ENCODE assay signal across 8 cellular contexts in the genomic region with DNA sequence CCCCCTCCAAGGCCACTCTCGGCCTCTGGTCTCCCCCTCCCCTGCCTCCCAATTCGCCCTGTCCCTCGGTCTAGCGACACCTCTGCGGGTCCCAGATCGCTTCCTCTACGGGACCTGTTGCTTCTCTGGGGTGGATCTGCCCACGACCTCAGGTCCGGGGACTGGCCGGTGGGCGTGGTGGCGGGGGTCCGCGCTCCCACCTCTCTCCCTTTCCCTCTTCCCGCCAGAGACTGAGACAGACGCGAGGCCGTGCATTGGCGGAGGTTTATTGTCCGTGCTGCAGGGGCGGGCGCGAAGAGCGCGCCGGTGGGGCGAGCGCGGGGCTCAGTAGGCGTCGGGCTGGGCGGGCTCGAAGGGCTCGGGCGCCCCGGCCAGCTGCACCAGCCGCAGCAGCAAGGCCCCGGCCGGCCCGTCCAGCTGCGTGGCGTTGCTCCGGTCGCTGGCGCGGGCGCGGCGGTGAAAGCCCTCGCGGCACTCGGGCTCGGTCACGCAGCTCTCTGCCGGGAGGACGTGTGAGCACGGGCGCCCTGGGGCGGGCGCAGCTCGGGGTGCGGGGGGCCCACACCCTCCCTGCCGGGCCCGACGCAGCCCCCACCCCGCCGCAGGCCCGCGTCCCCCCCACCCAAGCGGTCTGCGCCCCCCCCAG. TPM values are rescaled to one million over a fixed set of nuclear protein-coding genes. Genes with fewer than 3 reads are reported as not detected.
A peak's percentile ranks its signal among the peaks of the same experiment; 100 is the strongest.
DNase-seq lines count a peak whose midpoint lies in the region; ATAC-seq and TF ChIP-seq lines count a peak whose summit lies in the region.

No MANE protein-coding gene starts in this region.

- H3K4me1 ChIP-seq in right cardiac atrium (ENCODE audit: control insufficient read depth, insufficient read depth, low read length) (no peaks in the 10 kb centered on the region), ovary (ENCODE audit: insufficient read depth) (peaks cover 8% of the 10 kb centered on the region)

- POLR2A ChIA-PET in WTC11 (lab: Charles Lee) = interaction anchor here (1.1 kb wide), 1 partner anchor 9 kb away, joined by 4 read pairs; no protein-coding TSS in a partner anchor

- peak overlapping the region; percentile 27 for H3K4me3 ChIP-seq in right cardiac atrium (ENCODE audit: low read length)
- peak overlapping the region in 6 of 7 experiments; percentile 1 to 37 (median 19) for H3K4me3 ChIP-seq in skin epidermis
- no peak overlapping the region for H3K4me3 ChIP-seq in ovary

- no peak for TF ChIP-seq EP300 in ovary (IDR thresholded peaks at IDR 0.05)

- CTCF ChIA-PET in WTC11 (lab: Charles Lee) = interaction anchor here (1.0 to 1.5 kb wide), 2 partner anchors 13 to 234 kb away, joined by 5 read pairs; no protein-coding TSS in a partner anchor

- H3K4me1 Mint-ChIP-seq in WTC11 = peaks cover 7% of the 10 kb centered on the region; the same call in 1 of the 2 replicates

- no peaks in the 10 kb centered on the region for H3K27me3 ChIP-seq in right cardiac atrium (ENCODE audit: control insufficient read depth, insufficient read depth)
- no peaks in the 10 kb centered on the region for H3K27me3 ChIP-seq in ovary

- peak overlapping the region; percentile 64 for H3K4me3 Mint-ChIP-seq in WTC11

- peaks cover 59% of the 10 kb centered on the region for H3K27me3 Mint-ChIP-seq in WTC11 (ENCODE audit: low read depth)

- no peaks in the 10 kb centered on the region for H3K9me3 ChIP-seq in right cardiac atrium (ENCODE audit: control insufficient read depth, low read length)
- no peaks in the 10 kb centered on the region for H3K9me3 ChIP-seq in ovary

- H3K27ac Mint-ChIP-seq in WTC11 = no peak overlapping the region

- no peak for TF ChIP-seq POLR2A in ovary (IDR thresholded peaks at IDR 0.05)

- H3K36me3 Mint-ChIP-seq in WTC11 = no peaks in the 10 kb centered on the region

- TF ChIP-seq CTCF in WTC11 (IDR thresholded peaks at IDR 0.05) (no peak), ovary (IDR thresholded peaks at IDR 0.05) (no peak)

- peak; percentile 29 for ATAC-seq in WTC11
- peak; percentile 19 for ATAC-seq in right cardiac atrium

- H3K27ac ChIP-seq in right cardiac atrium (ENCODE audit: low read length) = no peak overlapping the region
- H3K27ac ChIP-seq in skin epidermis = no peak overlapping the region
- H3K27ac ChIP-seq in ovary = no peak overlapping the region

- H3K9me3 Mint-ChIP-seq in WTC11 = no peaks in the 10 kb centered on the region

- 3% methylated on average over 70 of the region's 71 CpGs for WGBS in right cardiac atrium
- WGBS in ovary, 3 donors = 4 to 9% (median 6%) methylated on average over 41 to 71 of the region's 71 CpGs

- DNase-seq in NCI-H146 (lab: John Stamatoyannopoulos, UW) (peak; percentile 47), NCI-H146 treated with DMSO at 0.1 percent for 48 hours (lab: John Stamatoyannopoulos, UW; ENCODE audit: unreplicated experiment) (no peak), WTC11 (ENCODE audit: low spot score) (peak; percentile 24), right cardiac atrium (peak in 2 of 3 donors; percentile 56 to 57), NCI-H2107 (lab: John Stamatoyannopoulos, UW) (no peak), ovary (no peak)
- no peak for DNase-seq in effector CD8-positive, alpha-beta T cell (lab: John Stamatoyannopoulos, UW)

- intact Hi-C loops in right cardiac atrium (cut with DNase I) = no loop called here
- intact Hi-C loops in ovary (cut with DNase I) = no loop called here

- no peaks in the 10 kb centered on the region for H3K36me3 ChIP-seq in ovary

TF ChIP-seq in WTC11, 78 proteins besides CTCF, POLR2A, EP300 and RAD21:
- TF ChIP-seq NR1H2 (CRISPR knock-in tag; IDR thresholded peaks at IDR 0.05) (no peak), JUN (CRISPR knock-in tag; IDR thresholded peaks at IDR 0.05) (0 out of 2 replicates have a peak, but pooled peaks have one; percentile 34), ZNF416 (CRISPR knock-in tag; IDR thresholded peaks at IDR 0.05) (no peak), FOXP1 (CRISPR knock-in tag; IDR thresholded peaks at IDR 0.05; ENCODE audit: borderline replicate concordance) (peak; percentile 18; the same call in 1 of the 2 replicates)

RNA-seq across cellular contexts. Expression of gene AVP, which starts 2.1 kb away (rescaled TPM):
- total RNA-seq in WTC11 (2021) (0.32 to 0.50 TPM (median 0.34 TPM) in 3 replicates), right cardiac atrium (not detected), ovary (not detected)
- polyA plus RNA-seq in right cardiac atrium (not detected), ovary (not detected)

RNA-seq across cellular contexts. Expression of gene OXT, which starts 11.0 kb away (rescaled TPM):
- not detected in 3 replicates for total RNA-seq in WTC11 (2021)
- under 1 TPM in 1 of 4 donors, not detected in 3; 0.50 TPM for total RNA-seq in right cardiac atrium
- polyA plus RNA-seq in right cardiac atrium = not detected
- total RNA-seq in ovary = under 1 TPM in 1 of 7 donors, not detected in 6; 0.61 TPM
- polyA plus RNA-seq in ovary = under 1 TPM in 1 of 2 donors, not detected in 1; 0.86 TPM

RNA-seq across cellular contexts. Expression of gene MRPS26, which starts 36.6 kb away (rescaled TPM):
- total RNA-seq in WTC11 (2021) (105 to 111 TPM (median 110 TPM) in 3 replicates), right cardiac atrium (10 to 100 TPM; 31.5 to 48.2 (median 43.3) TPM), ovary (10 to 100 TPM; 40.8 to 65.8 (median 51.9) TPM)
- polyA plus RNA-seq in right cardiac atrium (69.9 TPM), ovary (10 to 100 TPM; 18.4 to 65.6 TPM)

RNA-seq across cellular contexts. Expression of gene GNRH2, which starts 39.0 kb away (rescaled TPM):
- 0.44 to 1.1 TPM (median 0.50 TPM) in 3 replicates for total RNA-seq in WTC11 (2021)
- total RNA-seq in right cardiac atrium = 1 to 10 TPM in 1 of 4 donors, under 1 TPM in 1, not detected in 2; 0.79 to 1.5 TPM
- polyA plus RNA-seq in right cardiac atrium = 0.75 TPM
- total RNA-seq in ovary = 1 to 10 TPM in 1 of 7 donors, under 1 TPM in 4, not detected in 2; 0.73 to 1.2 (median 0.95) TPM
- polyA plus RNA-seq in ovary = 1 to 10 TPM in 1 of 2 donors, not detected in 1; 2.2 TPM

Comparison
In these comparisons a context has a peak if more than half of its experiments do, and no peak if none do; other contexts are left out.
1. DNase-seq: peak in NCI-H146 (single experiment), WTC11 (single experiment) and right cardiac atrium (2 of 3); none in NCI-H146 treated with DMSO at 0.1 percent for 48 hours (single experiment), effector CD8-positive, alpha-beta T cell (single experiment), NCI-H2107 (single experiment) and ovary (0 of 5).